ENCODE assay signal across 7 cellular contexts in genomic region chr9:27528886-27529315, GRCh38. TPM values are rescaled to one million over a fixed set of nuclear protein-coding genes. Genes with fewer than 3 reads are reported as not detected.
A peak's percentile ranks its signal among the peaks of the same experiment; 100 is the strongest.
DNase-seq lines count a peak whose midpoint lies in the region; ATAC-seq and TF ChIP-seq lines count a peak whose summit lies in the region.

No MANE protein-coding gene starts in this region.

- H3K36me3 ChIP-seq in spleen, result peaks cover 0 to 4% (median 0%) of the 10 kb centered on the region in 6 donors

- 0% methylated on average over 24 to 25 of the region's 25 CpGs for WGBS in spleen, 5 donors

- ATAC-seq in GM19023 (IDR thresholded peaks at IDR 0.05; ENCODE audit: unreplicated experiment) (peak; percentile 46), HG03039 (IDR thresholded peaks at IDR 0.05; ENCODE audit: unreplicated experiment) (peak; percentile 41)

- peaks cover 0 to 20% (median 0%) of the 10 kb centered on the region in 7 donors for H3K27me3 ChIP-seq in spleen (replicated peaks in 1 of 7)

- no peaks in the 10 kb centered on the region for H3K27me3 Mint-ChIP-seq in MCF 10A (ENCODE audit: insufficient read depth, unreplicated experiment)

- intact Hi-C loops in MCF 10A (cut with micrococcal nuclease) (loop anchor here (1.0 to 10.0 kb wide), 5 partner anchors 19 to 494 kb away; no protein-coding TSS in a partner anchor), spleen (cut with DNase I; ENCODE audit: low total_unique reads) (no loop called here)

- DNase-seq in T-helper 2 cell, result peak; percentile 9 to 36 (median 10)
- DNase-seq in MCF 10A (ENCODE audit: unreplicated experiment), result peak; percentile 57
- DNase-seq in iPS-NIHi7 (ENCODE audit: extremely low spot score), result peak; percentile 63
- DNase-seq in spleen, result peak; percentile 90
- no peak for DNase-seq in occipital lobe (lab: John Stamatoyannopoulos, UW)

- CTCF ChIA-PET in MCF 10A (lab: Yijun Ruan, JAX), result interaction anchor here (0.5 to 2.6 kb wide), 25 partner anchors 9 to 268 kb away, joined by 3 to 69 read pairs (median 4); no protein-coding TSS in a partner anchor

- peaks cover 5% of the 10 kb centered on the region for H3K36me3 Mint-ChIP-seq in MCF 10A (ENCODE audit: insufficient read depth, unreplicated experiment)

- H3K27ac ChIP-seq in spleen, result peak overlapping the region; percentile 78 to 95 (median 90)

- POLR2A ChIA-PET in MCF 10A (lab: Yijun Ruan, JAX), result interaction anchor here (0.7 to 3.8 kb wide), 19 partner anchors 9 to 196 kb away, joined by 3 to 34 read pairs (median 6); no protein-coding TSS in a partner anchor

- H3K4me1 ChIP-seq in spleen, result peaks cover 7 to 78% (median 48%) of the 10 kb centered on the region in 6 donors

- TSS peak; percentile 19 for BruUV-seq in MCF 10A (replicated peaks; lab: Mats Ljungman, UMichigan)

- TF ChIP-seq POLR2A in spleen (IDR thresholded peaks at IDR 0.05), result peak in 1 of 3 donors; percentile 39

- peaks cover 17% of the 10 kb centered on the region for H3K4me1 Mint-ChIP-seq in MCF 10A (ENCODE audit: insufficient read depth, unreplicated experiment)

- no peaks in the 10 kb centered on the region for H3K9me3 Mint-ChIP-seq in MCF 10A (ENCODE audit: unreplicated experiment)

- no peaks in the 10 kb centered on the region for H3K9me3 ChIP-seq in spleen

- TF ChIP-seq CTCF in MCF 10A (IDR thresholded peaks at IDR 0.05; ENCODE audit: unreplicated experiment), result no peak
- TF ChIP-seq CTCF in spleen (IDR thresholded peaks at IDR 0.05 in 8 of 11, conservative IDR thresholded peaks at IDR 0.05 in 3 of 11), result peak in 1 of 11 experiments; percentile 19

- H3K4me3 Mint-ChIP-seq in MCF 10A (ENCODE audit: unreplicated experiment), result peak overlapping the region; percentile 94

- H3K27ac Mint-ChIP-seq in MCF 10A (ENCODE audit: low read depth, unreplicated experiment), result peak overlapping the region; percentile 87

- H3K4me3 ChIP-seq in spleen, result peak overlapping the region; percentile 70 to 93 (median 82)

RNA-seq across cellular contexts. Expression of gene MOB3B, which starts 0.7 kb away (rescaled TPM):
- 2.2 and 3.7 TPM in 2 replicates for total RNA-seq in MCF 10A (2022)
- 10 to 100 TPM; 14.0 to 27.7 (median 21.9) TPM for total RNA-seq in spleen
- 10 to 100 TPM in 2 of 3 donors, 1 to 10 TPM in 1; 9.4 to 12.6 (median 10.9) TPM for polyA plus RNA-seq in spleen
- 6.2 TPM for total RNA-seq in occipital lobe

RNA-seq across cellular contexts. Expression of gene IFNK, which starts 4.8 kb away (rescaled TPM):
- total RNA-seq in MCF 10A (2022) (not detected in 2 replicates), spleen (not detected), occipital lobe (not detected)
- polyA plus RNA-seq in spleen, result not detected

RNA-seq across cellular contexts. Expression of gene C9orf72, which starts 44.4 kb away (rescaled TPM):
- total RNA-seq in MCF 10A (2022) (10.0 and 13.4 TPM in 2 replicates), spleen (10 to 100 TPM; 34.5 to 88.5 (median 48.0) TPM), occipital lobe (69.3 TPM)
- polyA plus RNA-seq in spleen, result 10 to 100 TPM; 10.1 to 18.2 (median 18.0) TPM
